Comparison of ENCODE assay signal across 12 cellular contexts in genomic region chr12:13198240-13198639, GRCh38. TPM values are rescaled to one million over a fixed set of nuclear protein-coding genes. Genes with fewer than 3 reads are reported as not detected.
DNase-seq lines count a peak whose midpoint lies in the region; ATAC-seq and TF ChIP-seq lines count a peak whose summit lies in the region.
"Had no signal": no experiment of that assay in that cellular context is flagged by ENCODE, and none has a peak within 500 bp of the region (broad histone marks: within the 10 kb centered on the region; RNA-seq: fewer than 3 reads in every experiment).

No MANE protein-coding gene starts in this region.

- DNase-seq in AG09309 (ENCODE audit: low read depth) (no peak), SJCRH30 (no peak), esophagus squamous epithelium (lab: John Stamatoyannopoulos, UW) (no peak), prostate gland (ENCODE audit: low spot score) (no peak), islet precursor cell (no peak), SHP77 treated with DMSO at 0.1 percent for 48 hours (lab: John Stamatoyannopoulos, UW) (no peak), activated gamma-delta T cell treated with Interleukin-2 at 50 U/mL for 16 hours (no peak)
- DNase-seq: anterior cingulate cortex; NCI-H1105; stimulated activated naive CD4-positive, alpha-beta T cell treated with Interleukin-2 at 50 U/mL for 16 hours had no signal

- H3K9me3 ChIP-seq in SJCRH30 (replicated peaks) (no peaks in the 10 kb centered on the region), esophagus squamous epithelium (no peaks in the 10 kb centered on the region), prostate gland (no peaks in the 10 kb centered on the region)

- peaks cover 32% of the 10 kb centered on the region for H3K4me1 ChIP-seq in SJCRH30
- H3K4me1 ChIP-seq in esophagus squamous epithelium = peaks cover 42 to 82% (median 60%) of the 10 kb centered on the region in 3 donors
- H3K4me1 ChIP-seq in prostate gland (replicated peaks) = peaks cover 5% of the 10 kb centered on the region

- no peak for TF ChIP-seq POLR2A in esophagus squamous epithelium (IDR thresholded peaks at IDR 0.05)
- TF ChIP-seq POLR2A in prostate gland (IDR thresholded peaks at IDR 0.05) = no peak

- no peak for TF ChIP-seq CTCF in AG09309 (IDR thresholded peaks at IDR 0.05; ENCODE audit: control insufficient read depth, insufficient read depth, low read depth, low read length, missing control alignments)
- TF ChIP-seq CTCF in esophagus squamous epithelium (IDR thresholded peaks at IDR 0.05) = no peak
- no peak for TF ChIP-seq CTCF in prostate gland (IDR thresholded peaks at IDR 0.05)

- H3K27ac ChIP-seq in SJCRH30 (peak overlapping the region; percentile 32; the same call in 1 of the 2 replicates), esophagus squamous epithelium (peak overlapping the region; percentile 90 to 97 (median 91)), prostate gland (peak overlapping the region; percentile 13 to 63)

- no peaks in the 10 kb centered on the region for H3K36me3 ChIP-seq in SJCRH30
- peaks cover 0 to 18% (median 0%) of the 10 kb centered on the region in 3 donors for H3K36me3 ChIP-seq in esophagus squamous epithelium
- H3K36me3 ChIP-seq in prostate gland = no peaks in the 10 kb centered on the region

- 19 to 29% methylated on average over 4 of the region's 4 CpGs for WGBS in esophagus squamous epithelium, 2 donors
- 53% methylated on average over 4 of the region's 4 CpGs for WGBS in prostate gland

- H3K27me3 ChIP-seq in SJCRH30 (no peaks in the 10 kb centered on the region), esophagus squamous epithelium (no peaks in the 10 kb centered on the region), prostate gland (replicated peaks; ENCODE audit: insufficient read depth) (no peaks in the 10 kb centered on the region)

- ATAC-seq in HG03520 (IDR thresholded peaks at IDR 0.05; ENCODE audit: unreplicated experiment) = no peak
- ATAC-seq: activated CD4-positive, CD25-positive, alpha-beta regulatory T cell treated with anti-CD3 and anti-CD28 coated beads, Interleukin-2, amount 50 U/mL, for 24 hours had no signal

- intact Hi-C loops in esophagus squamous epithelium (cut with DNase I) = no loop called here
- intact Hi-C loops in prostate gland (cut with DNase I) = no loop called here

- peak overlapping the region; percentile 76 for H3K4me3 ChIP-seq in AG09309 (ENCODE audit: control insufficient read depth, low read depth, low read length)
- H3K4me3 ChIP-seq in SJCRH30 = peak overlapping the region; percentile 49
- H3K4me3 ChIP-seq in esophagus squamous epithelium = peak overlapping the region; percentile 43 to 65 (median 60)
- H3K4me3 ChIP-seq in prostate gland = peak overlapping the region in 1 of 2 donors; percentile 38

RNA-seq across cellular contexts. Expression of gene EMP1, which starts 1.7 kb away (rescaled TPM):
- 3.4 and 7.5 TPM in 2 replicates for total RNA-seq in SJCRH30 (2014; rRNA removed; shearing (Covaris generic))
- total RNA-seq in esophagus squamous epithelium (1,000 to 10,000 TPM; 2,742 to 8,541 (median 3,206) TPM), prostate gland (10 to 100 TPM; 38.9 to 71.6 TPM)

Comparison
In these comparisons a context has a peak if more than half of its experiments do, and no peak if none do; other contexts are left out.
1. H3K27ac ChIP-seq: peak in every context shown above with its lines; median percentile 91 in esophagus squamous epithelium; 38 in prostate gland; 32 in SJCRH30.
2. RNA of gene EMP1, which starts 1.7 kb away (total RNA-seq): 2,742 to 8,541 TPM in esophagus squamous epithelium; 38.9 to 71.6 TPM in prostate gland and 3.4 to 7.5 TPM in SJCRH30; every median in the first group is over 10 times any median in the second.